In the genomic region with DNA sequence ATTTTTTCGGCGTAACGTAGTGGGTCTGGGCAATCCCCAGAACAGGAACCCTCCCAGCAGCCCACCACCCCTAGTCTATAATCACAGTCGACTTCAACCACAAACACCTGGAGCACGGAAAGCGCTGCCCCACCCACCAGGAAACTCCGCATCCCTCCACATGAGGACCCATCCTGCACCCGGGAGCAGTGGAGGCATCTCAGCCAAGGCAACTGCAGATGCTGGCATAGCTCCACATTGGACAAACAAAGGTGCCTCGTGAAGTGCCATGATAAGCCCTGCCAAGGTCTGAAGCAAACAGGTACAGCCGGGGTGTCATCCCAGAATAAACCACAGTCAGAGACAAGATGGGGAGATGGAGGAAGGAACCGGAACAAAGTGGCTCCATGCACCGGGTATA, we compare ENCODE assay signal across 13 cellular contexts.
"Had no signal": no experiment of that assay in that cellular context is flagged by ENCODE, and none has a peak within 500 bp of the region (broad histone marks: within the 10 kb centered on the region; RNA-seq: fewer than 3 reads in every experiment).

No MANE protein-coding gene starts in this region.

- H3K27ac ChIP-seq: esophagus squamous epithelium, heart right ventricle, ovary, skin epidermis had no signal

- H3K27me3 Mint-ChIP-seq: activated CD8-positive, alpha-beta memory T cell treated with anti-CD3 and anti-CD28 coated beads, Interleukin-2, amount 10 ng/mL, durations not matched to agents 7 days and 5 days; activated naive CD8-positive, alpha-beta T cell treated with anti-CD3 and anti-CD28 coated beads for 36 hours had no signal

- DNase-seq: activated CD4-positive, alpha-beta memory T cell treated with anti-CD3 and anti-CD28 coated beads, Interleukin-2, amount 10 ng/mL, durations not matched to agents 7 days and 5 days; activated CD4-positive, alpha-beta T cell treated with anti-CD3 and anti-CD28 coated beads for 1 hour; activated CD8-positive, alpha-beta memory T cell treated with anti-CD3 and anti-CD28 coated beads, Interleukin-2, amount 10 ng/mL, durations not matched to agents 7 days and 5 days; activated naive CD4-positive, alpha-beta T cell; effector memory CD4-positive, alpha-beta T cell; esophagus squamous epithelium; T-helper 17 cell had no signal

- H3K27ac Mint-ChIP-seq: activated CD4-positive, alpha-beta memory T cell treated with anti-CD3 and anti-CD28 coated beads, Interleukin-2, amount 10 ng/mL, durations not matched to agents 7 days and 5 days; activated CD8-positive, alpha-beta memory T cell treated with anti-CD3 and anti-CD28 coated beads, Interleukin-2, amount 10 ng/mL, durations not matched to agents 7 days and 5 days; activated naive CD8-positive, alpha-beta T cell treated with anti-CD3 and anti-CD28 coated beads for 36 hours; immature natural killer cell; memory B cell; T-helper 17 cell had no signal

- H3K4me3 ChIP-seq: esophagus squamous epithelium, heart right ventricle, ovary, skin epidermis had no signal

- ATAC-seq: activated CD8-positive, alpha-beta memory T cell treated with anti-CD3 and anti-CD28 coated beads, Interleukin-2, amount 10 ng/mL, durations not matched to agents 7 days and 5 days had no signal

- H3K36me3 Mint-ChIP-seq: activated CD8-positive, alpha-beta memory T cell treated with anti-CD3 and anti-CD28 coated beads, Interleukin-2, amount 10 ng/mL, durations not matched to agents 7 days and 5 days; immature natural killer cell; memory B cell had no signal

- H3K9me3 Mint-ChIP-seq: activated CD4-positive, alpha-beta memory T cell treated with anti-CD3 and anti-CD28 coated beads, Interleukin-2, amount 10 ng/mL, durations not matched to agents 7 days and 5 days; activated naive CD8-positive, alpha-beta T cell treated with anti-CD3 and anti-CD28 coated beads for 36 hours; memory B cell had no signal

- H3K27me3 ChIP-seq: esophagus squamous epithelium, heart right ventricle, ovary had no signal

- H3K36me3 ChIP-seq: esophagus squamous epithelium, heart right ventricle, ovary had no signal

- H3K4me3 Mint-ChIP-seq: activated CD4-positive, alpha-beta memory T cell treated with anti-CD3 and anti-CD28 coated beads, Interleukin-2, amount 10 ng/mL, durations not matched to agents 7 days and 5 days; activated CD8-positive, alpha-beta memory T cell treated with anti-CD3 and anti-CD28 coated beads, Interleukin-2, amount 10 ng/mL, durations not matched to agents 7 days and 5 days; activated naive CD8-positive, alpha-beta T cell treated with anti-CD3 and anti-CD28 coated beads for 36 hours; immature natural killer cell; memory B cell; T-helper 17 cell had no signal

- H3K9me3 ChIP-seq: esophagus squamous epithelium, heart right ventricle, ovary had no signal

- H3K4me1 Mint-ChIP-seq: immature natural killer cell had no signal
